In genomic region chr7:93717217-93717900, GRCh38 we compare ENCODE assay signal across 18 cellular contexts.
DNase-seq lines count a peak whose midpoint lies in the region; ATAC-seq and TF ChIP-seq lines count a peak whose summit lies in the region.
"Had no signal": no experiment of that assay in that cellular context is flagged by ENCODE, and none has a peak within 500 bp of the region (broad histone marks: within the 10 kb centered on the region; RNA-seq: fewer than 3 reads in every experiment).

No MANE protein-coding gene starts in this region.

- H3K27ac Mint-ChIP-seq in stimulated activated naive CD8-positive, alpha-beta T cell treated with anti-CD3 and anti-CD28 coated beads, Interleukin-15, amount 100 ng/mL, for 72 hours: peak overlapping the region in 1 of 2 donors; percentile 1
- H3K27ac Mint-ChIP-seq in endodermal cell: no peak overlapping the region
- H3K27ac Mint-ChIP-seq: activated naive CD4-positive, alpha-beta T cell treated with anti-CD3 and anti-CD28 coated beads, Interleukin-2, amount 50 U/mL, for 24 hours; effector memory CD8-positive, alpha-beta T cell; GM23338; nephron had no signal

- H3K36me3 ChIP-seq in endodermal cell (ENCODE audit: control insufficient read depth, insufficient read depth, low read length): peaks cover 9% of the 10 kb centered on the region

- H3K4me3 ChIP-seq in fibroblast of villous mesenchyme (ENCODE audit: low read depth, low read length) (no peak overlapping the region), endodermal cell (ENCODE audit: low read length) (no peak overlapping the region)
- H3K4me3 ChIP-seq: GM23338 had no signal

- no peaks in the 10 kb centered on the region for H3K4me1 ChIP-seq in endodermal cell (ENCODE audit: control insufficient read depth, insufficient read depth, low read length)

- no peaks in the 10 kb centered on the region for H3K9me3 ChIP-seq in endodermal cell (ENCODE audit: control insufficient read depth, low read length)

- no peak overlapping the region for H3K4me3 Mint-ChIP-seq in stimulated activated naive CD8-positive, alpha-beta T cell treated with anti-CD3 and anti-CD28 coated beads, Interleukin-15, amount 100 ng/mL, for 72 hours
- H3K4me3 Mint-ChIP-seq in endodermal cell: no peak overlapping the region
- H3K4me3 Mint-ChIP-seq: activated naive CD4-positive, alpha-beta T cell treated with anti-CD3 and anti-CD28 coated beads, Interleukin-2, amount 50 U/mL, for 24 hours; effector memory CD8-positive, alpha-beta T cell; GM23338; nephron had no signal

- H3K4me1 Mint-ChIP-seq in stimulated activated naive CD8-positive, alpha-beta T cell treated with anti-CD3 and anti-CD28 coated beads, Interleukin-15, amount 100 ng/mL, for 72 hours: no peaks in the 10 kb centered on the region
- peaks cover 14% of the 10 kb centered on the region for H3K4me1 Mint-ChIP-seq in endodermal cell
- H3K4me1 Mint-ChIP-seq: activated naive CD4-positive, alpha-beta T cell treated with anti-CD3 and anti-CD28 coated beads, Interleukin-2, amount 50 U/mL, for 24 hours; GM23338 had no signal

- H3K27ac ChIP-seq in endodermal cell (ENCODE audit: low read depth, low read length): no peak overlapping the region
- H3K27ac ChIP-seq: HL-60 had no signal

- peak; percentile 39 for ATAC-seq in stimulated activated naive CD8-positive, alpha-beta T cell treated with anti-CD3 and anti-CD28 coated beads, Interleukin-15, amount 100 ng/mL, for 72 hours
- no peak for ATAC-seq in stimulated activated naive CD8-positive, alpha-beta T cell treated with anti-CD3 and anti-CD28 coated beads, Interleukin-15, Interleukin-2, amounts not matched to agents 100 U/mL and 50 U/mL, for 24 hours
- no peak for ATAC-seq in HG02642 (IDR thresholded peaks at IDR 0.05; ENCODE audit: poor library complexity, unreplicated experiment)
- ATAC-seq: effector memory CD8-positive, alpha-beta T cell; GM23338 had no signal

- no peaks in the 10 kb centered on the region for H3K36me3 Mint-ChIP-seq in endodermal cell (ENCODE audit: low read depth)
- H3K36me3 Mint-ChIP-seq: activated naive CD4-positive, alpha-beta T cell treated with anti-CD3 and anti-CD28 coated beads, Interleukin-2, amount 50 U/mL, for 24 hours had no signal

- WGBS in endodermal cell (ENCODE audit: insufficient coverage in 1 of 2, insufficient read length in 1 of 2), 2 experiments: no CpG with 5 or more reads among the region's 1 CpG

- H3K9me3 Mint-ChIP-seq in stimulated activated naive CD8-positive, alpha-beta T cell treated with anti-CD3 and anti-CD28 coated beads, Interleukin-15, amount 100 ng/mL, for 72 hours: no peaks in the 10 kb centered on the region
- no peaks in the 10 kb centered on the region for H3K9me3 Mint-ChIP-seq in endodermal cell
- H3K9me3 Mint-ChIP-seq: activated naive CD4-positive, alpha-beta T cell treated with anti-CD3 and anti-CD28 coated beads, Interleukin-2, amount 50 U/mL, for 24 hours; effector memory CD8-positive, alpha-beta T cell; GM23338; nephron had no signal

- no peaks in the 10 kb centered on the region for H3K27me3 ChIP-seq in endodermal cell (ENCODE audit: control insufficient read depth, insufficient read depth, low read length, poor library complexity, severe bottlenecking)

- no peak for DNase-seq in stimulated activated naive CD8-positive, alpha-beta T cell treated with anti-CD3 and anti-CD28 coated beads, Interleukin-15, amount 100 ng/mL, for 72 hours
- DNase-seq in stimulated activated naive CD8-positive, alpha-beta T cell treated with anti-CD3 and anti-CD28 coated beads, Interleukin-15, Interleukin-2, amounts not matched to agents 100 U/mL and 50 U/mL, for 24 hours: no peak
- peak; percentile 94 for DNase-seq in amniotic epithelial cell (ENCODE audit: low read depth)
- peak; percentile 54 for DNase-seq in fibroblast of villous mesenchyme (ENCODE audit: low read depth)
- DNase-seq in activated CD8-positive, alpha-beta memory T cell treated with anti-CD3 and anti-CD28 coated beads, Interleukin-2, amount 50 U/mL, for 4 hours: no peak
- no peak for DNase-seq in NCI-H2196 treated with DMSO at 0.1 percent for 48 hours (lab: John Stamatoyannopoulos, UW; ENCODE audit: unreplicated experiment)
- DNase-seq in endodermal cell: no peak
- DNase-seq: activated CD4-positive, alpha-beta T cell treated with anti-CD3 and anti-CD28 coated beads for 1 hour; activated CD8-positive, alpha-beta memory T cell treated with anti-CD3 and anti-CD28 coated beads, Interleukin-2, amount 50 U/mL, for 48 hours; effector memory CD8-positive, alpha-beta T cell; NCI-H446; SIG-M5; stimulated activated CD4-positive, alpha-beta T cell treated with anti-CD3 and anti-CD28 coated beads, Interleukin-15, amount 100 ng/mL, for 24 hours had no signal

- TF ChIP-seq CTCF in fibroblast of villous mesenchyme (IDR thresholded peaks at IDR 0.05; ENCODE audit: insufficient read depth, low read depth, low read length): no peak
- TF ChIP-seq CTCF in endodermal cell (conservative IDR thresholded peaks at IDR 0.05): no peak

- peaks cover 18% of the 10 kb centered on the region for H3K27me3 Mint-ChIP-seq in stimulated activated naive CD8-positive, alpha-beta T cell treated with anti-CD3 and anti-CD28 coated beads, Interleukin-15, amount 100 ng/mL, for 72 hours
- H3K27me3 Mint-ChIP-seq in endodermal cell (ENCODE audit: insufficient read depth): no peaks in the 10 kb centered on the region
- H3K27me3 Mint-ChIP-seq: effector memory CD8-positive, alpha-beta T cell had no signal

- H3K9ac ChIP-seq in endodermal cell (ENCODE audit: extremely low read depth, low read length, poor library complexity, severe bottlenecking): no peak overlapping the region

Comparison
In these comparisons a context has a peak if more than half of its experiments do, and no peak if none do; other contexts are left out.
1. DNase-seq: peak in amniotic epithelial cell (single experiment) and fibroblast of villous mesenchyme (single experiment); none in stimulated activated naive CD8-positive, alpha-beta T cell treated with anti-CD3 and anti-CD28 coated beads, Interleukin-15, amount 100 ng/mL, for 72 hours (0 of 2), stimulated activated naive CD8-positive, alpha-beta T cell treated with anti-CD3 and anti-CD28 coated beads, Interleukin-15, Interleukin-2, amounts not matched to agents 100 U/mL and 50 U/mL, for 24 hours (single experiment), activated CD8-positive, alpha-beta memory T cell treated with anti-CD3 and anti-CD28 coated beads, Interleukin-2, amount 50 U/mL, for 4 hours (single experiment), NCI-H2196 treated with DMSO at 0.1 percent for 48 hours (single experiment) and endodermal cell (single experiment).